In the genomic region with DNA sequence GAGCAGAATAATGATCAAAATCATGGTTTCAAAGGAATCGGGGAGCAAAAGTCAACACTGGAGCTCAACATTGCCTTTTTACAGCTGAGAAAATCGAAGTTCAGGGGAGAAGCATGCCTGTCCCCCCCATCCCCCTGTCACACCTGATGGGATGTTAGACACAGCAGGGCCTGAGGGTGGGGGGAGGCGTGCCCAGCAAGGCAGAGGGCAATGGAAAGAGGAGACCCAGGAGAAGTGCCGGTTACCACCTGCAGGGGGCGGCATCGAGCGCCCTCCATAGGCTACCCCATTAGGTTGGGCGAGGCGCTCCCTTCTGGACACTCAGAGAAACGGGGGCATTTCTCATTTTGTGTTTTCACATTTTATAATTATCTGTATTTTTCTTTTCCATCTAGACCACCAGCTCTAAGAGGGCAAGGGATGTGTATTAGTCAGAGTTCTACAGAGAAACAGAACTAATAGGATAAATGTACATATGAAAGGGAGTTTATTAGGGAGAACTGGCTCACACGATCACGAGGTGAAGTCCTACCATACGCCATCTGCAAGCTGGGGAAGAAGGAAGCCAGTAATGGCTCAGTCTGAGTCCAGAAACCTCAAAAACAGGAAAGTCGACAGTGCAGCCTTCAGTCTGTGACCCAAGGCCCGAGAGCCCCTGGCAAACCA, we compare ENCODE assay signal across 8 cellular contexts.
DNase-seq lines count a peak whose midpoint lies in the region; ATAC-seq and TF ChIP-seq lines count a peak whose summit lies in the region.

No MANE protein-coding gene starts in this region.

- H4K20me1 ChIP-seq in hepatocyte (ENCODE audit: insufficient read depth, poor library complexity, severe bottlenecking) = no peaks in the 10 kb centered on the region

- intact Hi-C loops in aorta (cut with DNase I) = no loop called here

- TF ChIP-seq CTCF in hepatocyte (IDR thresholded peaks at IDR 0.05; ENCODE audit: poor library complexity) = peak; percentile 51

- H3K4me1 ChIP-seq in hepatocyte (ENCODE audit: insufficient read depth) (no peaks in the 10 kb centered on the region), aorta (ENCODE audit: control insufficient read depth in 1 of 2, insufficient read depth in 2 of 2, low read length in 2 of 2) (no peaks in the 10 kb centered on the region)

- no peak overlapping the region for H3K4me2 ChIP-seq in hepatocyte

- no peaks in the 10 kb centered on the region for H3K27me3 ChIP-seq in hepatocyte
- no peaks in the 10 kb centered on the region for H3K27me3 ChIP-seq in aorta (ENCODE audit: control insufficient read depth in 1 of 2, insufficient read depth in 2 of 2, low read length in 1 of 2)

- H3K4me3 ChIP-seq in hepatocyte = no peak overlapping the region
- no peak overlapping the region for H3K4me3 ChIP-seq in aorta (ENCODE audit: low read length in 2 of 2)

- H3K36me3 ChIP-seq in hepatocyte (replicated peaks; ENCODE audit: insufficient read depth, low read depth) (no peaks in the 10 kb centered on the region), aorta (ENCODE audit: control insufficient read depth in 1 of 2, insufficient read depth in 2 of 2, low read length in 1 of 2) (no peaks in the 10 kb centered on the region)

- ATAC-seq in GM18861 (IDR thresholded peaks at IDR 0.05; ENCODE audit: unreplicated experiment) = peak; percentile 99
- peak; percentile 98 for ATAC-seq in HG02943 (IDR thresholded peaks at IDR 0.05; ENCODE audit: low read depth, unreplicated experiment)
- ATAC-seq in aorta (ENCODE audit: low FRiP score) = no peak

- no peaks in the 10 kb centered on the region for H3K9me2 ChIP-seq in hepatocyte (replicated peaks; ENCODE audit: insufficient read depth)

- no peaks in the 10 kb centered on the region for H3K9me3 ChIP-seq in hepatocyte (ENCODE audit: low read depth)
- no peaks in the 10 kb centered on the region for H3K9me3 ChIP-seq in aorta (ENCODE audit: control insufficient read depth, low read length)

- no peaks in the 10 kb centered on the region for H3K79me2 ChIP-seq in hepatocyte

- no peak overlapping the region for H3K27ac ChIP-seq in hepatocyte
- H3K27ac ChIP-seq in aorta (ENCODE audit: low read depth in 1 of 2, low read length in 2 of 2) = no peak overlapping the region

- 45% methylated on average over 15 of the region's 15 CpGs for WGBS in hepatocyte (ENCODE audit: low lambda C conversion rate, missing lambda C conversion rate)
- 61 to 62% methylated on average over 15 of the region's 15 CpGs for WGBS in aorta, 2 donors

- no peak overlapping the region for H2AFZ ChIP-seq in hepatocyte

- peak; percentile 15 for DNase-seq in COR-L47 (lab: John Stamatoyannopoulos, UW)
- DNase-seq in NCI-H187 treated with DMSO at 0.1 percent for 48 hours (lab: John Stamatoyannopoulos, UW) = peak; percentile 21
- peak; percentile 10 for DNase-seq in activated CD8-positive, alpha-beta memory T cell treated with anti-CD3 and anti-CD28 coated beads, Interleukin-2, amount 50 U/mL, for 24 hours (ENCODE audit: extremely low read depth)
- peak; percentile 48 for DNase-seq in hepatocyte (ENCODE audit: low spot score)
- DNase-seq in stimulated activated CD8-positive, alpha-beta memory T cell treated with anti-CD3 and anti-CD28 coated beads, Interleukin-4, amount 100 ng/mL, for 4 hours (ENCODE audit: low read depth in 2 of 2, low spot score in 1 of 2) = peak; percentile 2 to 3
- DNase-seq in aorta = no peak

Comparison
In these comparisons a context has a peak if more than half of its experiments do, and no peak if none do; other contexts are left out.
1. DNase-seq: peak in COR-L47 (single experiment), NCI-H187 treated with DMSO at 0.1 percent for 48 hours (single experiment), activated CD8-positive, alpha-beta memory T cell treated with anti-CD3 and anti-CD28 coated beads, Interleukin-2, amount 50 U/mL, for 24 hours (single experiment), hepatocyte (single experiment) and stimulated activated CD8-positive, alpha-beta memory T cell treated with anti-CD3 and anti-CD28 coated beads, Interleukin-4, amount 100 ng/mL, for 4 hours (2 of 2); none in aorta (0 of 2).